In the genomic region with DNA sequence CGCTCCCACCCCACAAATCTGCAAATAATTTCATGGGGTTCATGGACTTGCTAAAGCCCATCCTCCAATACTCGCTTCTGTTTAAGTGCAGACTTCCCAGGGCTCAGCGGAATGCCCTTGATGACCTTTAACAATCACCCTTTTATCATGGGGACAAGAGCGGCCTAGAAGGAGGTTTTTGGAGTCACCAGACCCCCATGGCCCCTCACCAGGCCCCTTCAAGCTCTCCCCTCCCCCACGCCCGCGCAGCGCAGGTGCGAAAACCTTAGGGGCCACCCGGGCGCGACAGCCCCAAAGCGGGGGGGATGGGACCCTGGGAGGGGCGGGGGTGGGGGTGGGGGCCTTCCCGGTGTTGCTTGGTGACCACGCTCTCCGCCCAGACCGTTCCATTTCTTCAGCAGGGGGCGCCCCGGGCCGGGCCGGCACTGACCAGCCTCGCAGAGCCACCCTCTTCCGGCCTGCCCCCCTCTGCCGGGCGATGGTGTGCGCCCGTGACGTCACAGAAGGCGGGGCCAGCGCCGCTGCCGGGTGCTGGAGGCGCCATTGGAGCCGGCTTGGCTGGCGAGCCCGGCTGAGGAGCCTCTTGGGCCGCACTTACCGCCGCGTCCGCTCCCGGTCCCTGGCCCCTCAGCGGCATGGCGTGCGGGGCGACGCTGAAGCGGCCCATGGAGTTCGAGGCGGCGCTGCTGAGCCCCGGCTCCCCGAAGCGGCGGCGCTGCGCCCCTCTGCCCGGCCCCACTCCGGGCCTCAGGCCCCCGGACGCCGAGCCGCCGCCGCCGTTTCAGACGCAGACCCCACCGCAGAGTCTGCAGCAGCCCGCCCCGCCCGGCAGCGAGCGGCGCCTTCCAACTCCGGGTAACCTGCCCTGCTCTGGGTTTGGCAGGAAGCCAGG, we compare ENCODE assay signal across 8 cellular contexts. TPM values are rescaled to one million over a fixed set of nuclear protein-coding genes. Genes with fewer than 3 reads are reported as not detected.
DNase-seq lines count a peak whose midpoint lies in the region; ATAC-seq and TF ChIP-seq lines count a peak whose summit lies in the region.

A gene with protein sequence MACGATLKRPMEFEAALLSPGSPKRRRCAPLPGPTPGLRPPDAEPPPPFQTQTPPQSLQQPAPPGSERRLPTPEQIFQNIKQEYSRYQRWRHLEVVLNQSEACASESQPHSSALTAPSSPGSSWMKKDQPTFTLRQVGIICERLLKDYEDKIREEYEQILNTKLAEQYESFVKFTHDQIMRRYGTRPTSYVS (plus strand): TSS at position 531 of the 892 bp plus-strand sequence. CDS start 105 bp downstream, at position 636.

- H3K9ac ChIP-seq in Loucy (ENCODE audit: low read depth, low read length, poor library complexity, severe bottlenecking): peak within 1 kb of the TSS; percentile 86

- H4K20me1 ChIP-seq in Loucy (ENCODE audit: insufficient read depth, low read length, poor library complexity, severe bottlenecking): peaks cover 43% of the 10 kb centered on the region

- H3K27ac Mint-ChIP-seq in natural killer cell treated with Interleukin-12 subunit alpha and Interleukin-12 subunit beta and Interleukin-15 and Interleukin-18, amount 100 ng/mL, for 72 hours: peak within 1 kb of the TSS; percentile 68 to 78

- peak; percentile 86 for ATAC-seq in RWPE2 (ENCODE audit: low read depth)
- ATAC-seq in natural killer cell treated with Interleukin-12 subunit alpha and Interleukin-12 subunit beta and Interleukin-15 and Interleukin-18, amount 100 ng/mL, for 72 hours: peak; percentile 99 to 100

- H3F3A ChIP-seq in Loucy (ENCODE audit: low read depth): no peaks in the 10 kb centered on the region

- peaks cover 5% of the 10 kb centered on the region for H3K36me3 ChIP-seq in H7 (replicated peaks; ENCODE audit: control insufficient read depth, insufficient read depth, low read length)
- no peaks in the 10 kb centered on the region for H3K36me3 ChIP-seq in Loucy (ENCODE audit: insufficient read depth, low read length)
- H3K36me3 ChIP-seq in RWPE2 (ENCODE audit: low read depth): peaks cover 34% of the 10 kb centered on the region

- H3K4me1 ChIP-seq in Loucy (ENCODE audit: insufficient read depth, low read length, poor library complexity, severe bottlenecking) (peaks cover 27% of the 10 kb centered on the region), RWPE2 (ENCODE audit: insufficient read depth, poor library complexity, severe bottlenecking) (peaks cover 25% of the 10 kb centered on the region)

- H3K36me3 Mint-ChIP-seq in natural killer cell treated with Interleukin-12 subunit alpha and Interleukin-12 subunit beta and Interleukin-15 and Interleukin-18, amount 100 ng/mL, for 72 hours: peaks cover 10% of the 10 kb centered on the region

- peaks cover 49% of the 10 kb centered on the region for H3K79me2 ChIP-seq in Loucy (ENCODE audit: insufficient read depth, low read length)

- no peaks in the 10 kb centered on the region for H3K9me3 Mint-ChIP-seq in natural killer cell treated with Interleukin-12 subunit alpha and Interleukin-12 subunit beta and Interleukin-15 and Interleukin-18, amount 100 ng/mL, for 72 hours

- H3K4me3 ChIP-seq in H7 (ENCODE audit: insufficient read depth, low read depth, low read length): peak within 1 kb of the TSS; percentile 96
- peak within 1 kb of the TSS; percentile 75 for H3K4me3 ChIP-seq in Loucy (ENCODE audit: low read length, poor library complexity, severe bottlenecking)
- H3K4me3 ChIP-seq in RWPE2 (ENCODE audit: severe bottlenecking): peak within 1 kb of the TSS; percentile 99
- peak within 1 kb of the TSS; percentile 93 for H3K4me3 ChIP-seq in fibroblast of pulmonary artery (replicated peaks; ENCODE audit: low read depth, low read length)

- H3K27me3 Mint-ChIP-seq in natural killer cell treated with Interleukin-12 subunit alpha and Interleukin-12 subunit beta and Interleukin-15 and Interleukin-18, amount 100 ng/mL, for 72 hours: peaks cover 4 to 6% of the 10 kb centered on the region in 2 donors

- peaks cover 28% of the 10 kb centered on the region in 2 donors for H3K4me1 Mint-ChIP-seq in natural killer cell treated with Interleukin-12 subunit alpha and Interleukin-12 subunit beta and Interleukin-15 and Interleukin-18, amount 100 ng/mL, for 72 hours (ENCODE audit: low read depth in 2 of 2)

- H3K27me3 ChIP-seq in H7 (ENCODE audit: control insufficient read depth, insufficient read depth, low read length): no peaks in the 10 kb centered on the region
- H3K27me3 ChIP-seq in Loucy (ENCODE audit: insufficient read depth, low read length, poor library complexity, severe bottlenecking): peaks cover 5% of the 10 kb centered on the region
- no peaks in the 10 kb centered on the region for H3K27me3 ChIP-seq in RWPE2 (ENCODE audit: insufficient read depth, poor library complexity, severe bottlenecking)

- no peaks in the 10 kb centered on the region for H3K9me2 ChIP-seq in Loucy (replicated peaks; ENCODE audit: low read depth, low read length)

- H3K4me2 ChIP-seq in Loucy (ENCODE audit: low read depth, low read length, poor library complexity, severe bottlenecking): peak within 1 kb of the TSS; percentile 78

- peak within 1 kb of the TSS; percentile 83 for H3K4me3 Mint-ChIP-seq in natural killer cell treated with Interleukin-12 subunit alpha and Interleukin-12 subunit beta and Interleukin-15 and Interleukin-18, amount 100 ng/mL, for 72 hours

- peak within 1 kb of the TSS; percentile 68 for H3K27ac ChIP-seq in RWPE2 (ENCODE audit: poor library complexity, severe bottlenecking)

- DNase-seq in ELF-1 (ENCODE audit: low read depth, low spot score): peak; percentile 98
- peak; percentile 99 for DNase-seq in H7
- peak; percentile 95 for DNase-seq in RWPE2 (ENCODE audit: low spot score)
- peak; percentile 94 for DNase-seq in activated effector memory CD4-positive, alpha-beta T cell treated with Interleukin-2 at 50 U/mL for 16 hours
- DNase-seq in fibroblast of pulmonary artery (ENCODE audit: low read depth): peak; percentile 97
- DNase-seq in natural killer cell treated with Interleukin-12 subunit alpha and Interleukin-12 subunit beta and Interleukin-15 and Interleukin-18, amount 100 ng/mL, for 72 hours (ENCODE audit: low spot score): peak; percentile 99
- DNase-seq in stimulated activated naive CD4-positive, alpha-beta T cell treated with Interleukin-2 at 50 U/mL for 16 hours (lab: John Stamatoyannopoulos, UW): peak; percentile 96

- H3K9me3 ChIP-seq in Loucy (ENCODE audit: insufficient read depth, low read depth, low read length) (no peaks in the 10 kb centered on the region), RWPE2 (ENCODE audit: severe bottlenecking) (no peaks in the 10 kb centered on the region)

- H2AFZ ChIP-seq in Loucy (ENCODE audit: low read length): peak within 1 kb of the TSS; percentile 98

- TF ChIP-seq CTCF in Loucy (conservative IDR thresholded peaks at IDR 0.05; ENCODE audit: low read length) (no peak), RWPE2 (IDR thresholded peaks at IDR 0.05; ENCODE audit: poor library complexity, severe bottlenecking) (no peak), fibroblast of pulmonary artery (IDR thresholded peaks at IDR 0.05; ENCODE audit: low read length, missing control alignments) (no peak)

RNA-seq across cellular contexts. Expression of the gene that starts here (rescaled TPM):
- 268 and 318 TPM in 2 replicates for total RNA-seq in H7 (2014; rRNA removed; shearing (Covaris generic))
- total RNA-seq in natural killer cell treated with Interleukin-12 subunit alpha and Interleukin-12 subunit beta and Interleukin-15 and Interleukin-18, amount 100 ng/mL, for 72 hours: 10 to 100 TPM; 71.0 to 88.3 TPM

Comparison
In these comparisons a context has a peak if more than half of its experiments do, and no peak if none do; other contexts are left out.
1. Peak in every context shown above with its lines: DNase-seq, ATAC-seq, H3K4me3 ChIP-seq and H3K27ac ChIP-seq.